In genomic region chr10:114519756-114520288, GRCh38 we compare ENCODE assay signal across 10 cellular contexts.
DNase-seq lines count a peak whose midpoint lies in the region; ATAC-seq, FAIRE-seq and TF ChIP-seq lines count a peak whose summit lies in the region.
"Had no signal": no experiment of that assay in that cellular context is flagged by ENCODE, and none has a peak within 500 bp of the region (broad histone marks: within the 10 kb centered on the region; RNA-seq: fewer than 3 reads in every experiment).

No MANE protein-coding gene starts in this region.

- H3K36me3 Mint-ChIP-seq in T-helper 17 cell (ENCODE audit: low read depth) = peaks cover 6% of the 10 kb centered on the region
- peaks cover 15% of the 10 kb centered on the region for H3K36me3 Mint-ChIP-seq in stimulated activated memory B cell treated with anti-CD40 and anti-IgM and Interleukin-4, amounts not matched to agents 10 μg/mL and 1 μg/mL and 100 μg/mL, for 72 hours

- H2AFZ ChIP-seq in GM23248 = no peak overlapping the region

- peak overlapping the region; percentile 100 for H3K27ac Mint-ChIP-seq in T-helper 17 cell
- peak overlapping the region; percentile 60 for H3K27ac Mint-ChIP-seq in stimulated activated memory B cell treated with anti-CD40 and anti-IgM and Interleukin-4, amounts not matched to agents 10 μg/mL and 1 μg/mL and 100 μg/mL, for 72 hours

- no peaks in the 10 kb centered on the region for H3K9me2 ChIP-seq in GM23248 (ENCODE audit: insufficient read depth)

- WGBS in GM23248 (ENCODE audit: low coverage in 1 of 2, low lambda C conversion rate in 2 of 2, missing lambda C conversion rate in 2 of 2), 2 experiments = 70 to 71% methylated on average over 2 of the region's 2 CpGs
- 51 to 55% methylated on average over 2 of the region's 2 CpGs for WGBS in heart right ventricle, 2 donors

- peak; percentile 8 for DNase-seq in GM23248
- no peak for DNase-seq in T-helper 17 cell
- DNase-seq in heart right ventricle = no peak
- DNase-seq in NCI-H1092 treated with DMSO at 0.1 percent for 48 hours (lab: John Stamatoyannopoulos, UW) = no peak
- DNase-seq in NCI-H1105 treated with DMSO at 0.1 percent for 48 hours (lab: John Stamatoyannopoulos, UW) = no peak
- no peak for DNase-seq in HTR-8/SVneo (ENCODE audit: insufficient read length, low spot score)
- DNase-seq in foreskin fibroblast = no peak
- DNase-seq: cerebellar nuclear complex, occipital lobe had no signal

- intact Hi-C loops in heart right ventricle (cut with DNase I) = loop anchor here in 2 of 10 donors (5.0 kb wide), 1 partner anchor 38 kb away; no protein-coding TSS in a partner anchor

- no peak for ATAC-seq in T-helper 17 cell
- peak in 4 of 8 donors; percentile 16 to 30 (median 21) for ATAC-seq in heart right ventricle
- no peak for ATAC-seq in stimulated activated memory B cell treated with anti-CD40 and anti-IgM and Interleukin-4, amounts not matched to agents 10 μg/mL and 1 μg/mL and 100 μg/mL, for 72 hours

- no peaks in the 10 kb centered on the region for H3K79me2 ChIP-seq in GM23248 (ENCODE audit: insufficient read depth)

- H3K4me1 Mint-ChIP-seq in T-helper 17 cell = peaks cover 81% of the 10 kb centered on the region
- peaks cover 96% of the 10 kb centered on the region for H3K4me1 Mint-ChIP-seq in stimulated activated memory B cell treated with anti-CD40 and anti-IgM and Interleukin-4, amounts not matched to agents 10 μg/mL and 1 μg/mL and 100 μg/mL, for 72 hours

- H3K4me1 ChIP-seq in GM23248 (ENCODE audit: insufficient read depth) (peaks cover 11% of the 10 kb centered on the region; the same call in 1 of the 2 replicates), heart right ventricle (peaks cover 18 to 100% (median 95%) of the 10 kb centered on the region in 9 donors)

- H3K27ac ChIP-seq in GM23248 (peak overlapping the region; percentile 39; the same call in 1 of the 2 replicates), heart right ventricle (peak overlapping the region in 9 of 10 donors; percentile 8 to 72 (median 42))

- no peaks in the 10 kb centered on the region for H3K27me3 Mint-ChIP-seq in T-helper 17 cell
- no peaks in the 10 kb centered on the region for H3K27me3 Mint-ChIP-seq in stimulated activated memory B cell treated with anti-CD40 and anti-IgM and Interleukin-4, amounts not matched to agents 10 μg/mL and 1 μg/mL and 100 μg/mL, for 72 hours

- TF ChIP-seq CTCF in heart right ventricle (IDR thresholded peaks at IDR 0.05) = no peak
- TF ChIP-seq CTCF in foreskin fibroblast (IDR thresholded peaks at IDR 0.05; ENCODE audit: low read depth, low read length) = no peak

- no peak overlapping the region for H3K4me2 ChIP-seq in GM23248 (ENCODE audit: unreplicated experiment)

- H3K36me3 ChIP-seq in GM23248 (ENCODE audit: low read depth) = no peaks in the 10 kb centered on the region
- peaks cover 0 to 24% (median 0%) of the 10 kb centered on the region in 9 donors for H3K36me3 ChIP-seq in heart right ventricle

- no peaks in the 10 kb centered on the region for H3F3A ChIP-seq in GM23248 (ENCODE audit: insufficient read depth)

- peak overlapping the region; percentile 50 for H3K4me3 Mint-ChIP-seq in T-helper 17 cell
- H3K4me3 Mint-ChIP-seq in stimulated activated memory B cell treated with anti-CD40 and anti-IgM and Interleukin-4, amounts not matched to agents 10 μg/mL and 1 μg/mL and 100 μg/mL, for 72 hours = no peak overlapping the region

- no peak overlapping the region for H3K9ac ChIP-seq in GM23248

- no peaks in the 10 kb centered on the region for H4K20me1 ChIP-seq in GM23248 (ENCODE audit: insufficient read depth)

- H3K4me3 ChIP-seq in GM23248 (no peak overlapping the region), heart right ventricle (no peak overlapping the region), foreskin fibroblast (ENCODE audit: low read depth in 1 of 2, low read length in 2 of 2) (no peak overlapping the region)

- H3K9me3 Mint-ChIP-seq in stimulated activated memory B cell treated with anti-CD40 and anti-IgM and Interleukin-4, amounts not matched to agents 10 μg/mL and 1 μg/mL and 100 μg/mL, for 72 hours = no peaks in the 10 kb centered on the region

- no peak for FAIRE-seq in HTR-8/SVneo (lab: Jason Lieb, UNC)

- H3K9me3 ChIP-seq in GM23248 (ENCODE audit: low read depth) (no peaks in the 10 kb centered on the region), T-helper 17 cell (ENCODE audit: control insufficient read depth, low read length, poor library complexity, severe bottlenecking) (no peaks in the 10 kb centered on the region), heart right ventricle (no peaks in the 10 kb centered on the region)

- in situ Hi-C loops in GM23248 (cut with MboI) = no loop called here

- H3K27me3 ChIP-seq in GM23248 (replicated peaks; ENCODE audit: insufficient read depth) (peaks cover 16% of the 10 kb centered on the region), heart right ventricle (no peaks in the 10 kb centered on the region)
